ENCODE assay signal across 21 cellular contexts in genomic region chr14:58467575-58467974, GRCh38. TPM values are rescaled to one million over a fixed set of nuclear protein-coding genes. Genes with fewer than 3 reads are reported as not detected.
DNase-seq lines count a peak whose midpoint lies in the region; ATAC-seq and TF ChIP-seq lines count a peak whose summit lies in the region.
"Had no signal": no experiment of that assay in that cellular context is flagged by ENCODE, and none has a peak within 500 bp of the region (broad histone marks: within the 10 kb centered on the region; RNA-seq: fewer than 3 reads in every experiment).

No MANE protein-coding gene starts in this region.

- H3K27me3 Mint-ChIP-seq in H9 (ENCODE audit: low read depth), result no peaks in the 10 kb centered on the region
- H3K27me3 Mint-ChIP-seq: CD4-positive, alpha-beta T cell; CD8-positive, alpha-beta memory T cell had no signal

- BruUV-seq in OCI-LY7 (replicated peaks; lab: Mats Ljungman, UMichigan), result no TSS peak

- no peaks in the 10 kb centered on the region for H3K9me3 Mint-ChIP-seq in H9
- H3K9me3 Mint-ChIP-seq: CD14-positive monocyte; CD4-positive, alpha-beta T cell; CD8-positive, alpha-beta memory T cell; GM23338; HFFc6 had no signal

- H4K8ac ChIP-seq in H9 (replicated peaks; ENCODE audit: insufficient read length, low read depth, low read length), result no peak overlapping the region

- H3K36me3 ChIP-seq in OCI-LY7 (ENCODE audit: insufficient read depth, low read length) (peaks cover 72% of the 10 kb centered on the region), RWPE2 (ENCODE audit: low read depth) (peaks cover 70% of the 10 kb centered on the region), esophagus muscularis mucosa (peaks cover 9 to 79% (median 46%) of the 10 kb centered on the region in 4 donors)

- H3K36me3 Mint-ChIP-seq in H9 (ENCODE audit: insufficient read depth in 1 of 3, low read depth in 3 of 3), result peaks cover 6 to 26% (median 10%) of the 10 kb centered on the region in 3 experiments; a peak in 5 of 7 replicates

- H2AFZ ChIP-seq in H9 (ENCODE audit: low read length), result no peak overlapping the region
- H2AFZ ChIP-seq in OCI-LY7 (ENCODE audit: low read length), result no peak overlapping the region
- H2AFZ ChIP-seq: GM23338 had no signal

- no peak overlapping the region for H3K27ac ChIP-seq in H9 (ENCODE audit: insufficient read length, low read depth, low read length)
- H3K27ac ChIP-seq in OCI-LY7 (ENCODE audit: low read depth, low read length, poor library complexity, severe bottlenecking), result no peak overlapping the region
- H3K27ac ChIP-seq in RWPE2 (ENCODE audit: poor library complexity, severe bottlenecking), result no peak overlapping the region
- no peak overlapping the region for H3K27ac ChIP-seq in foreskin keratinocyte
- no peak overlapping the region for H3K27ac ChIP-seq in esophagus muscularis mucosa (replicated peaks in 1 of 4)
- H3K27ac ChIP-seq: BLaER1 treated with 17β-estradiol and CSF1 and Interleukin-3, amounts not matched to agents 10 nM and 100 nM had no signal

- no peak overlapping the region for H3K4me2 ChIP-seq in H9 (ENCODE audit: insufficient read depth, insufficient read length, low read length)
- no peak overlapping the region for H3K4me2 ChIP-seq in OCI-LY7 (ENCODE audit: low read length)
- H3K4me2 ChIP-seq: BLaER1 treated with 17β-estradiol and CSF1 and Interleukin-3, amounts not matched to agents 10 nM and 100 nM; GM23338 had no signal

- H3K9ac ChIP-seq in H9 (ENCODE audit: extremely low read depth, insufficient read length, low read length), result no peak overlapping the region
- H3K9ac ChIP-seq: BLaER1 treated with 17β-estradiol and CSF1 and Interleukin-3, amounts not matched to agents 10 nM and 100 nM had no signal

- DNase-seq in H9, result no peak
- DNase-seq in OCI-LY7 (ENCODE audit: low spot score), result no peak
- no peak for DNase-seq in RWPE2 (ENCODE audit: low spot score)
- DNase-seq in foreskin keratinocyte, result no peak
- no peak for DNase-seq in HPDE6-E6E7 (ENCODE audit: extremely low spot score)
- no peak for DNase-seq in left cardiac atrium
- DNase-seq in esophagus muscularis mucosa (ENCODE audit: extremely low spot score), result no peak
- no peak for DNase-seq in DMS79 treated with DMSO at 0.1 percent for 48 hours (lab: John Stamatoyannopoulos, UW)
- DNase-seq: ACHN; AML-193; BE2C; CD4-positive, alpha-beta T cell; CD8-positive, alpha-beta memory T cell; DMS 273 treated with DMSO at 0.1 percent for 48 hours; DMS79; GF-D8; HFFc6 had no signal

- H3T11ph ChIP-seq in H9 (ENCODE audit: low read length), result no peak overlapping the region

- H3K27ac Mint-ChIP-seq in H9, result no peak overlapping the region
- H3K27ac Mint-ChIP-seq: CD14-positive monocyte; CD4-positive, alpha-beta T cell; CD8-positive, alpha-beta memory T cell; GM23338; HFFc6 had no signal

- no peak overlapping the region for H2BK20ac ChIP-seq in H9 (ENCODE audit: low read depth, low read length, poor library complexity, severe bottlenecking)

- no peaks in the 10 kb centered on the region for H3K23me2 ChIP-seq in H9 (ENCODE audit: insufficient read length, low read depth, low read length, poor library complexity, severe bottlenecking)

- H3K9me3 ChIP-seq in H9 (ENCODE audit: control insufficient read depth, low read depth, low read length) (no peaks in the 10 kb centered on the region), OCI-LY7 (ENCODE audit: low read length) (no peaks in the 10 kb centered on the region), RWPE2 (ENCODE audit: severe bottlenecking) (no peaks in the 10 kb centered on the region), esophagus muscularis mucosa (no peaks in the 10 kb centered on the region)
- H3K9me3 ChIP-seq: BE2C; BLaER1 treated with 17β-estradiol and CSF1 and Interleukin-3, amounts not matched to agents 10 nM and 100 nM; HAP-1 had no signal

- no peak overlapping the region for H3K4me3 Mint-ChIP-seq in H9
- H3K4me3 Mint-ChIP-seq: CD14-positive monocyte; CD4-positive, alpha-beta T cell; CD8-positive, alpha-beta memory T cell; GM23338; HFFc6 had no signal

- H3K56ac ChIP-seq in H9 (ENCODE audit: insufficient read length, low read depth, low read length), result no peak overlapping the region

- no peaks in the 10 kb centered on the region for H3K27me3 ChIP-seq in H9 (ENCODE audit: insufficient read depth, low read length)
- H3K27me3 ChIP-seq in RWPE2 (ENCODE audit: insufficient read depth, poor library complexity, severe bottlenecking), result no peaks in the 10 kb centered on the region
- H3K27me3 ChIP-seq in foreskin keratinocyte, result no peaks in the 10 kb centered on the region
- no peaks in the 10 kb centered on the region for H3K27me3 ChIP-seq in esophagus muscularis mucosa
- H3K27me3 ChIP-seq: BE2C; BLaER1 treated with 17β-estradiol and CSF1 and Interleukin-3, amounts not matched to agents 10 nM and 100 nM had no signal

- H3K9me2 ChIP-seq in OCI-LY7 (ENCODE audit: insufficient read depth, low read length), result no peaks in the 10 kb centered on the region

- POLR2A ChIA-PET in OCI-LY7 (lab: Charles Lee), result no interaction called here

- H3K4me3 ChIP-seq in OCI-LY7 (ENCODE audit: low read depth, low read length, poor library complexity, severe bottlenecking) (no peak overlapping the region), RWPE2 (ENCODE audit: severe bottlenecking) (no peak overlapping the region), esophagus muscularis mucosa (no peak overlapping the region)
- H3K4me3 ChIP-seq: BLaER1 treated with 17β-estradiol and CSF1 and Interleukin-3, amounts not matched to agents 10 nM and 100 nM; GM23338; HAP-1 had no signal

- TF ChIP-seq CTCF in H9 (conservative IDR thresholded peaks at IDR 0.05), result 0 out of 3 replicates have a peak, but pooled peaks have one; percentile 12
- TF ChIP-seq CTCF in OCI-LY7 (conservative IDR thresholded peaks at IDR 0.05; ENCODE audit: low read length), result peak; percentile 18; the same call in 1 of the 2 replicates
- TF ChIP-seq CTCF in RWPE2 (IDR thresholded peaks at IDR 0.05; ENCODE audit: poor library complexity, severe bottlenecking), result peak; percentile 22
- peak; percentile 22 for TF ChIP-seq CTCF in foreskin keratinocyte (conservative IDR thresholded peaks at IDR 0.05)
- no peak for TF ChIP-seq CTCF in esophagus muscularis mucosa (IDR thresholded peaks at IDR 0.05)

- no peak overlapping the region for H3K14ac ChIP-seq in H9 (ENCODE audit: insufficient read depth, low read length)

- WGBS in H9 (ENCODE audit: extremely low coverage, insufficient read length, low lambda C conversion rate), result no CpG with 5 or more reads among the region's 2 CpGs
- 96% methylated on average over 2 of the region's 2 CpGs for WGBS in esophagus muscularis mucosa

- H3K23ac ChIP-seq in H9 (ENCODE audit: insufficient read length, low read depth, low read length), result no peak overlapping the region

- no peak overlapping the region for H3K4ac ChIP-seq in H9 (ENCODE audit: low read depth, low read length)

- no peak overlapping the region for H2AK5ac ChIP-seq in H9 (ENCODE audit: insufficient read length, low read length)

- ATAC-seq in RWPE2 (ENCODE audit: low read depth) (no peak), foreskin keratinocyte (no peak), left cardiac atrium (no peak)
- ATAC-seq: GM23338 had no signal

- H3K4me1 Mint-ChIP-seq in H9, result no peaks in the 10 kb centered on the region
- H3K4me1 Mint-ChIP-seq: CD14-positive monocyte; CD8-positive, alpha-beta memory T cell; GM23338 had no signal

- H4K5ac ChIP-seq in H9 (ENCODE audit: insufficient read length, low read depth, low read length), result no peak overlapping the region

- no peak for TF ChIP-seq POLR2A in esophagus muscularis mucosa (IDR thresholded peaks at IDR 0.05; ENCODE audit: low read depth)

- H3K79me1 ChIP-seq in H9 (ENCODE audit: insufficient read depth, low read depth, low read length, poor library complexity, severe bottlenecking), result no peaks in the 10 kb centered on the region

- H3K4me1 ChIP-seq in H9 (ENCODE audit: insufficient read depth, low read length) (no peaks in the 10 kb centered on the region), OCI-LY7 (ENCODE audit: insufficient read depth, low read length, poor library complexity, severe bottlenecking) (no peaks in the 10 kb centered on the region), RWPE2 (ENCODE audit: insufficient read depth, poor library complexity, severe bottlenecking) (peaks cover 14% of the 10 kb centered on the region), foreskin keratinocyte (peaks cover 10% of the 10 kb centered on the region), esophagus muscularis mucosa (no peaks in the 10 kb centered on the region)
- H3K4me1 ChIP-seq: BE2C; BLaER1 treated with 17β-estradiol and CSF1 and Interleukin-3, amounts not matched to agents 10 nM and 100 nM; HAP-1 had no signal

- H2BK5ac ChIP-seq in H9 (ENCODE audit: insufficient read length, low read length), result no peak overlapping the region

- no peak overlapping the region for H4K91ac ChIP-seq in H9 (ENCODE audit: insufficient read length, low read depth, low read length)

- H4K20me1 ChIP-seq in H9 (ENCODE audit: control insufficient read depth, insufficient read depth, insufficient read length) (no peaks in the 10 kb centered on the region), OCI-LY7 (ENCODE audit: insufficient read depth, low read length) (no peaks in the 10 kb centered on the region)
- H4K20me1 ChIP-seq: BLaER1 treated with 17β-estradiol and CSF1 and Interleukin-3, amounts not matched to agents 10 nM and 100 nM had no signal

- no peak overlapping the region for H3K18ac ChIP-seq in H9 (ENCODE audit: insufficient read length, low read depth, low read length)

- CTCF ChIA-PET in OCI-LY7 (lab: Charles Lee; ENCODE audit: unreplicated experiment), result no interaction called here

- no peak overlapping the region for H2BK12ac ChIP-seq in H9 (ENCODE audit: insufficient read length, low read depth, low read length)

- no peak overlapping the region for H2BK15ac ChIP-seq in H9 (ENCODE audit: low read depth, low read length)

- no peaks in the 10 kb centered on the region for H3K79me2 ChIP-seq in H9 (ENCODE audit: insufficient read depth, low read length)
- H3K79me2 ChIP-seq in OCI-LY7 (ENCODE audit: insufficient read depth, low read depth, low read length), result no peaks in the 10 kb centered on the region

- TF ChIP-seq EP300 in esophagus muscularis mucosa (IDR thresholded peaks at IDR 0.05), result no peak

- intact Hi-C loops in OCI-LY7 (cut with micrococcal nuclease; ENCODE audit: unreplicated experiment), result no loop called here
- intact Hi-C loops in left cardiac atrium (cut with DNase I), result no loop called here
- intact Hi-C loops in esophagus muscularis mucosa (cut with DNase I), result no loop called here

- no peak overlapping the region for H2BK120ac ChIP-seq in H9 (ENCODE audit: low read depth, low read length, poor library complexity, severe bottlenecking)

RNA-seq across cellular contexts. Expression of gene KIAA0586, which starts 40.1 kb away (rescaled TPM):
- 19.7 and 20.9 TPM in 2 replicates for total RNA-seq in H9 (2021)
- 20.5 and 20.8 TPM in 2 replicates for total RNA-seq in OCI-LY7 (2014; rRNA removed; shearing (Covaris generic))
- total RNA-seq in OCI-LY7 (2022), result 40.9 and 41.7 TPM in 2 replicates
- total RNA-seq in foreskin keratinocyte, result 20.5 and 22.8 TPM in 2 replicates
- 6.2 and 7.4 TPM in 2 replicates for polyA plus RNA-seq in foreskin keratinocyte
- total RNA-seq in left cardiac atrium, result 10 to 100 TPM; 11.9 to 12.4 TPM
- total RNA-seq in esophagus muscularis mucosa, result 10 to 100 TPM; 10.8 to 17.1 (median 13.9) TPM

RNA-seq across cellular contexts. Expression of gene TIMM9, which starts 40.2 kb away (rescaled TPM):
- total RNA-seq in H9 (2021) (51.4 and 52.3 TPM in 2 replicates), OCI-LY7 (2022) (60.3 and 60.6 TPM in 2 replicates), foreskin keratinocyte (41.6 and 45.7 TPM in 2 replicates), left cardiac atrium (10 to 100 TPM; 22.6 to 35.1 TPM), esophagus muscularis mucosa (10 to 100 TPM; 47.9 to 67.7 (median 52.8) TPM)
- 33.0 and 37.2 TPM in 2 replicates for total RNA-seq in OCI-LY7 (2014; rRNA removed; shearing (Covaris generic))
- polyA plus RNA-seq in foreskin keratinocyte, result 57.4 and 63.0 TPM in 2 replicates

Comparison
In these comparisons a context has a peak if more than half of its experiments do, and no peak if none do; other contexts are left out.
1. CTCF ChIP-seq: peak in H9 (single experiment), OCI-LY7 (single experiment), RWPE2 (single experiment) and foreskin keratinocyte (single experiment); none in esophagus muscularis mucosa (0 of 3).